In the genomic region with DNA sequence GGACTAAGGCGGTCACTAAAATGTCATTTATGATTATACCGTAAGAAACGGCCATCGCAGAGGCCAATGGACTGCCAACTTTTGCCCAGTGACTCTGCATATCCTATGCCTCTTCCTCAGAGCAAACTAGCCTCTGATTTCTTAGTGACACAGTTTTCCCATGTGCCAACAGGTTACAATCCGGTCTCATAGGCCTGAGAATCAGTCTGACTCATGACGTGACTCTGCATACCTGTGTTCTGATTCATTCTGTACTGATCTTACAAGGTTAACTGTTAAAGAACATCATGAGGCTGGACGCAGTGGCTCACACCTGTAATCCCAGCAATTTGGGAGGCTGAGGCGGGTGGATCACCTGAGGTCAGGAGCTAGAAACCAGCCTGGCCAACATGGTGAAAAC, we compare ENCODE assay signal across 11 cellular contexts. TPM values are rescaled to one million over a fixed set of nuclear protein-coding genes. Genes with fewer than 3 reads are reported as not detected.
DNase-seq lines count a peak whose midpoint lies in the region; ATAC-seq and TF ChIP-seq lines count a peak whose summit lies in the region.
"Had no signal": no experiment of that assay in that cellular context is flagged by ENCODE, and none has a peak within 500 bp of the region (broad histone marks: within the 10 kb centered on the region; RNA-seq: fewer than 3 reads in every experiment).

No MANE protein-coding gene starts in this region.

- H3K36me3 Mint-ChIP-seq in CD4-positive, alpha-beta T cell (ENCODE audit: low read depth) = peaks cover 62% of the 10 kb centered on the region

- peaks cover 2% of the 10 kb centered on the region for H3K9me3 Mint-ChIP-seq in CD4-positive, alpha-beta T cell

- peaks cover 5% of the 10 kb centered on the region for H3K4me1 Mint-ChIP-seq in CD4-positive, alpha-beta T cell (ENCODE audit: low read depth)

- in situ Hi-C loops in brain microvascular endothelial cell (cut with HindIII; ENCODE audit: low pct_ligation_motif_present, low sequenced_read_pairs) = no loop called here

- no peaks in the 10 kb centered on the region for H3K27me3 Mint-ChIP-seq in CD4-positive, alpha-beta T cell

- no peaks in the 10 kb centered on the region for H3K4me1 ChIP-seq in left lung

- H3K27ac ChIP-seq in brain microvascular endothelial cell = peak overlapping the region; percentile 78
- H3K27ac ChIP-seq in left lung = peak overlapping the region in 1 of 2 donors; percentile 11
- H3K27ac ChIP-seq in CD4-positive, alpha-beta T cell (ENCODE audit: low read depth, low read length) = no peak overlapping the region

- intact Hi-C loops in left lung (cut with DNase I) = no loop called here
- intact Hi-C loops in CD4-positive, alpha-beta T cell (cut with DNase I, micrococcal nuclease) = loop anchor here in 1 of 2 experiments (10.0 kb wide), 1 partner anchor 424 kb away; a partner anchor contains a TSS

- H3K27me3 ChIP-seq in brain microvascular endothelial cell (replicated peaks) (no peaks in the 10 kb centered on the region), left lung (no peaks in the 10 kb centered on the region)
- H3K27me3 ChIP-seq in CD4-positive, alpha-beta T cell (ENCODE audit: control insufficient read depth, insufficient read depth, low read length) = no peaks in the 10 kb centered on the region

- H3K9me3 ChIP-seq in left lung = peaks cover 0 to 10% of the 10 kb centered on the region in 2 donors
- no peaks in the 10 kb centered on the region for H3K9me3 ChIP-seq in CD4-positive, alpha-beta T cell (ENCODE audit: control insufficient read depth, low read length)

- CTCF ChIA-PET in AG04449 (lab: Yijun Ruan, JAX) = interaction anchor here (2.1 kb wide), 1 partner anchor 11 kb away, joined by 7 read pairs; no protein-coding TSS in a partner anchor
- CTCF ChIA-PET in CD4-positive, alpha-beta T cell (lab: Charles Lee) = no interaction called here

- H3K36me3 ChIP-seq in brain microvascular endothelial cell (replicated peaks) (no peaks in the 10 kb centered on the region), left lung (peaks cover 0 to 9% of the 10 kb centered on the region in 2 donors)

- POLR2A ChIA-PET in AG04449 (lab: Yijun Ruan, JAX) = no interaction called here
- POLR2A ChIA-PET in CD4-positive, alpha-beta T cell (lab: Charles Lee) = interaction anchor here (1.3 kb wide), 1 partner anchor 10 kb away, joined by 3 read pairs; no protein-coding TSS in a partner anchor

- TF ChIP-seq CTCF in AG04449 (IDR thresholded peaks at IDR 0.05; ENCODE audit: insufficient read depth, low read length, missing control alignments) (no peak), brain microvascular endothelial cell (IDR thresholded peaks at IDR 0.05; ENCODE audit: low read depth, low read length, missing control alignments) (no peak), left lung (IDR thresholded peaks at IDR 0.05) (no peak)
- TF ChIP-seq CTCF in CD4-positive, alpha-beta T cell (IDR thresholded peaks at IDR 0.05) = no peak

- DNase-seq in AG04449 (ENCODE audit: low read depth, low spot score) (peak; percentile 60), HT1080 (ENCODE audit: low read depth) (peak; percentile 96), brain microvascular endothelial cell (peak; percentile 94), left lung (no peak), NOMO-1 (lab: John Stamatoyannopoulos, UW; ENCODE audit: unreplicated experiment in 2 of 2) (no peak)
- no peak for DNase-seq in CD4-positive, alpha-beta T cell
- DNase-seq: NCI-H526 treated with DMSO at 0.1 percent for 48 hours; stimulated activated CD4-positive, alpha-beta T cell treated with anti-CD3 and anti-CD28 coated beads, Interleukin-4, amount 100 ng/mL, for 24 hours had no signal

- H3K4me3 Mint-ChIP-seq in CD4-positive, alpha-beta T cell = no peak overlapping the region

- H3K27ac Mint-ChIP-seq in CD4-positive, alpha-beta T cell = no peak overlapping the region

- no peak overlapping the region for H3K4me3 ChIP-seq in AG04449 (ENCODE audit: low read depth, low read length)
- H3K4me3 ChIP-seq in brain microvascular endothelial cell (ENCODE audit: low read depth, low read length) = no peak overlapping the region
- H3K4me3 ChIP-seq in left lung = no peak overlapping the region
- H3K4me3 ChIP-seq: K562 had no signal

- ATAC-seq in left lung (peak; percentile 91), HG03520 (IDR thresholded peaks at IDR 0.05; ENCODE audit: unreplicated experiment) (no peak), GM21717 (IDR thresholded peaks at IDR 0.05; ENCODE audit: unreplicated experiment) (no peak)
- no peak for ATAC-seq in CD4-positive, alpha-beta T cell (ENCODE audit: poor library complexity)
- ATAC-seq: K562 had no signal

RNA-seq across cellular contexts. Expression of a gene that starts 17.8 kb away (rescaled TPM):
- 21.0 and 42.9 TPM in 2 replicates for total RNA-seq in HT1080 (2014; rRNA removed; shearing (Covaris generic))
- polyA plus RNA-seq in HT1080 (2015; cell fraction: cytosol; rRNA removed) = 24.1 and 28.4 TPM in 2 replicates
- 37.9 and 44.7 TPM in 2 replicates for polyA plus RNA-seq in HT1080 (2015; cell fraction: nucleus; rRNA removed)
- 10 to 100 TPM; 32.3 to 33.0 TPM for total RNA-seq in left lung
- total RNA-seq in CD4-positive, alpha-beta T cell = 10 to 100 TPM; 35.3 to 38.9 TPM

RNA-seq across cellular contexts. Expression of a gene that starts 30.8 kb away (rescaled TPM):
- total RNA-seq in HT1080 (2014; rRNA removed; shearing (Covaris generic)) = 95.5 and 127 TPM in 2 replicates
- 43.0 and 63.2 TPM in 2 replicates for polyA plus RNA-seq in HT1080 (2015; cell fraction: cytosol; rRNA removed)
- 35.9 and 37.6 TPM in 2 replicates for polyA plus RNA-seq in HT1080 (2015; cell fraction: nucleus; rRNA removed)
- total RNA-seq in left lung = 10 to 100 TPM; 46.8 to 50.2 TPM
- 10 to 100 TPM; 75.8 to 78.2 TPM for total RNA-seq in CD4-positive, alpha-beta T cell

Comparison
In these comparisons a context has a peak if more than half of its experiments do, and no peak if none do; other contexts are left out.
1. DNase-seq: peak in AG04449 (single experiment), HT1080 (single experiment) and brain microvascular endothelial cell (single experiment); none in left lung (0 of 2), NOMO-1 (0 of 2) and CD4-positive, alpha-beta T cell (0 of 10).